ENCODE assay signal across 8 cellular contexts in the genomic region with DNA sequence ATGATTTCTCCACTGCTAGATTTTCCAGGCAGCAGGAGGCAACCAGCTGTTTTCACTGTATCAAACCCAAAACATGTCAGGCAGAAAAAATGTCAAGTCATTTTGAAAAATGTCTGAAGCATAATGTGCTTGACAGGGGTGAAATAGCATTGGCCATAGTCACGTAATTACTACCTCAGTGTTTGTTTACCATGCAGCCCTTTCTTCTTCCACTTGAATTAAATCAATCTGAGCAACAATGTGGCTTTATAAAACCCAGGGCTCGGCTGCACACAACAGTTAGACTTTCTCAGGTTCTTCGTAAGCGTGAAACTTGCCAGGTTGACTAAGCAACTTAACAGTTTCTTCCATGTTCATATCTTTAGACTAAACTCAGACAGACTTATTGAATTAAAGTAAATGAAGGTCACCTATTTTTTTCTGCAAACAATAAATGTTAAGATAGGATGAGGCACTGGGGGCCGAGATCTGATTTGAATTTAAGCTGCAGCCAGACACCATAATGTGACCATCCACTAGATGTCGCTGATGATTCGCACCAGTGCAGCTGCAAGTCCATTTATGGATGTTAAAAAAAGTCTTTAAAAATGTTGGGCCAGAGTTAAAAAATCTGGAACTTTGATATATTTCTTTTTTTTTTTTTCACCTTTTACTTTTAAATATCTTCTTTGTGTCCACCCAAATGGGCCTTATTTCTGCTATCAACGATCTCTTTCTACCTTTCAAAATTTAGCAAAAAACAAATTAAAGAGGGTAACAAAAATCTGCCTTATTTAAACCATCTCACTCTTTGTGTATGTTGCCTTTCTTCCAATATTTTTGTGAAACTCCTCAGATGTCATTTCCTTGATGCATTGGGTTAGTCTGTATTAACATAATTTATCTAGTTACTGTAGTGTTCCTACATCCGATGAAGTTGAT.
DNase-seq lines count a peak whose midpoint lies in the region; ATAC-seq and TF ChIP-seq lines count a peak whose summit lies in the region.

No MANE protein-coding gene starts in this region.

- DNase-seq in A172 (ENCODE audit: low spot score) (peak; percentile 77), GDM1 (lab: John Stamatoyannopoulos, UW) (peak; percentile 10), RWPE1 (ENCODE audit: low spot score) (peak; percentile 33), choroid plexus epithelial cell (ENCODE audit: low read depth) (peak; percentile 90), left lobe of liver (ENCODE audit: low spot score) (peak; percentile 52), cortex of kidney (lab: John Stamatoyannopoulos, UW) (no peak)
- DNase-seq in stimulated activated CD8-positive, alpha-beta memory T cell treated with anti-CD3 and anti-CD28 coated beads, Interleukin-4, amount 100 ng/mL, for 48 hours: peak; percentile 52

- no peak overlapping the region for H3K4me2 ChIP-seq in Loucy (ENCODE audit: low read depth, low read length, poor library complexity, severe bottlenecking)

- H3K4me3 ChIP-seq in Loucy (ENCODE audit: low read length, poor library complexity, severe bottlenecking): no peak overlapping the region
- no peak overlapping the region for H3K4me3 ChIP-seq in choroid plexus epithelial cell (ENCODE audit: low read depth, low read length)

- no peaks in the 10 kb centered on the region for H3K27me3 ChIP-seq in Loucy (ENCODE audit: insufficient read depth, low read length, poor library complexity, severe bottlenecking)

- no peaks in the 10 kb centered on the region for H3F3A ChIP-seq in Loucy (ENCODE audit: low read depth)

- CTCF ChIA-PET in RWPE1 (lab: Yijun Ruan, JAX): interaction anchor here (0.5 to 1.6 kb wide), 8 partner anchors 8 to 1291 kb away, joined by 3 to 6 read pairs (median 4); no protein-coding TSS in a partner anchor

- POLR2A ChIA-PET in RWPE1 (lab: Yijun Ruan, JAX; ENCODE audit: low non-redundant PET): no interaction called here

- H3K4me1 ChIP-seq in Loucy (ENCODE audit: insufficient read depth, low read length, poor library complexity, severe bottlenecking): no peaks in the 10 kb centered on the region

- no peaks in the 10 kb centered on the region for H3K36me3 ChIP-seq in Loucy (ENCODE audit: insufficient read depth, low read length)

- H4K20me1 ChIP-seq in Loucy (ENCODE audit: insufficient read depth, low read length, poor library complexity, severe bottlenecking): no peaks in the 10 kb centered on the region

- H3K9ac ChIP-seq in Loucy (ENCODE audit: low read depth, low read length, poor library complexity, severe bottlenecking): no peak overlapping the region

- H3K9me2 ChIP-seq in Loucy (replicated peaks; ENCODE audit: low read depth, low read length): no peaks in the 10 kb centered on the region

- no peaks in the 10 kb centered on the region for H3K9me3 ChIP-seq in Loucy (ENCODE audit: insufficient read depth, low read depth, low read length)

- no peak overlapping the region for H3K27ac ChIP-seq in RWPE1

- no peak overlapping the region for H2AFZ ChIP-seq in Loucy (ENCODE audit: low read length)

- TF ChIP-seq CTCF in Loucy (conservative IDR thresholded peaks at IDR 0.05; ENCODE audit: low read length): peak; percentile 91
- peak; percentile 93 for TF ChIP-seq CTCF in RWPE1 (conservative IDR thresholded peaks at IDR 0.05; ENCODE audit: low read depth)
- TF ChIP-seq CTCF in choroid plexus epithelial cell (conservative IDR thresholded peaks at IDR 0.05; ENCODE audit: low read depth, low read length): peak; percentile 93

- H3K79me2 ChIP-seq in Loucy (ENCODE audit: insufficient read depth, low read length): no peaks in the 10 kb centered on the region

- ATAC-seq in left lobe of liver: peak; percentile 86
